ENCODE assay signal across 17 cellular contexts in genomic region chr1:193216920-193217319, GRCh38. TPM values are rescaled to one million over a fixed set of nuclear protein-coding genes. Genes with fewer than 3 reads are reported as not detected.
DNase-seq lines count a peak whose midpoint lies in the region; ATAC-seq, FAIRE-seq and TF ChIP-seq lines count a peak whose summit lies in the region.
"Had no signal": no experiment of that assay in that cellular context is flagged by ENCODE, and none has a peak within 500 bp of the region (broad histone marks: within the 10 kb centered on the region; RNA-seq: fewer than 3 reads in every experiment).

No MANE protein-coding gene starts in this region.

- H3K27me3 Mint-ChIP-seq in nephron progenitor cell (ENCODE audit: low read depth, poor library complexity): no peaks in the 10 kb centered on the region
- H3K27me3 Mint-ChIP-seq in activated CD4-positive, alpha-beta T cell treated with anti-CD3 and anti-CD28 coated beads for 36 hours: no peaks in the 10 kb centered on the region
- H3K27me3 Mint-ChIP-seq: activated CD4-positive, alpha-beta T cell treated with anti-CD3 and anti-CD28 coated beads, Interleukin-2, amount 10 ng/mL, durations not matched to agents 7 days and 5 days; dendritic cell treated with granulocyte-macrophage colony-stimulating factor and Interleukin-4, amounts not matched to agents 40 ng/mL and 50 ng/mL, for 4 days; IgD-negative memory B cell; natural killer cell treated with Interleukin-12 subunit alpha and Interleukin-12 subunit beta and Interleukin-15 and Interleukin-18, amount 100 ng/mL, for 72 hours had no signal

- peak; percentile 84 for ATAC-seq in HG03103 (IDR thresholded peaks at IDR 0.05; ENCODE audit: low read depth, unreplicated experiment)
- ATAC-seq in activated CD4-positive, alpha-beta T cell treated with anti-CD3 and anti-CD28 coated beads for 36 hours: no peak
- ATAC-seq: activated T-cell treated with anti-CD3 and anti-CD28 coated beads, Interleukin-2, amount 50 U/mL, for 72 hours; CD8-positive, alpha-beta T cell; natural killer cell treated with Interleukin-12 subunit alpha and Interleukin-12 subunit beta and Interleukin-15 and Interleukin-18, amount 100 ng/mL, for 72 hours had no signal

- H3K9me3 Mint-ChIP-seq in nephron progenitor cell: peaks cover 19% of the 10 kb centered on the region
- no peaks in the 10 kb centered on the region for H3K9me3 Mint-ChIP-seq in activated CD4-positive, alpha-beta T cell treated with anti-CD3 and anti-CD28 coated beads for 36 hours (ENCODE audit: low read depth)
- H3K9me3 Mint-ChIP-seq: activated T-cell treated with anti-CD3 and anti-CD28 coated beads, Interleukin-2, amount 50 U/mL, for 72 hours; CD8-positive, alpha-beta T cell; dendritic cell treated with granulocyte-macrophage colony-stimulating factor and Interleukin-4, amounts not matched to agents 40 ng/mL and 50 ng/mL, for 4 days; IgD-negative memory B cell; natural killer cell treated with Interleukin-12 subunit alpha and Interleukin-12 subunit beta and Interleukin-15 and Interleukin-18, amount 100 ng/mL, for 72 hours had no signal

- POLR2A ChIA-PET in activated CD4-positive, alpha-beta T cell treated with anti-CD3 and anti-CD28 coated beads for 36 hours (lab: Charles Lee): no interaction called here

- H3K27me3 ChIP-seq in ovary: no peaks in the 10 kb centered on the region

- H3K9me3 ChIP-seq in ovary: no peaks in the 10 kb centered on the region

- H3K4me1 ChIP-seq in ovary (ENCODE audit: insufficient read depth): no peaks in the 10 kb centered on the region

- WGBS in ovary, 3 donors: 89 to 95% (median 93%) methylated on average over 8 of the region's 8 CpGs

- no peaks in the 10 kb centered on the region for H3K4me1 Mint-ChIP-seq in nephron progenitor cell
- peaks cover 2% of the 10 kb centered on the region for H3K4me1 Mint-ChIP-seq in activated CD4-positive, alpha-beta T cell treated with anti-CD3 and anti-CD28 coated beads for 36 hours

- TF ChIP-seq CTCF in nephron progenitor cell (IDR thresholded peaks at IDR 0.05) (no peak), ovary (IDR thresholded peaks at IDR 0.05) (no peak)

- H3K27ac ChIP-seq in ovary: no peak overlapping the region

- H3K36me3 ChIP-seq in ovary: no peaks in the 10 kb centered on the region

- DNase-seq in GM19239 (ENCODE audit: insufficient read length, low spot score) (no peak), ecto neural progenitor cell (ENCODE audit: low spot score) (peak; percentile 53), nephron progenitor cell (no peak), SW 1271 (lab: John Stamatoyannopoulos, UW) (no peak), ovary (no peak)
- no peak for DNase-seq in activated CD4-positive, alpha-beta T cell treated with anti-CD3 and anti-CD28 coated beads for 36 hours
- DNase-seq: activated CD4-positive, alpha-beta T cell treated with anti-CD3 and anti-CD28 coated beads, Interleukin-2, amount 10 ng/mL, durations not matched to agents 7 days and 5 days; activated T-cell treated with anti-CD3 and anti-CD28 coated beads, Interleukin-2, amount 50 U/mL, for 72 hours; amygdala; CD8-positive, alpha-beta T cell; NCI-H1694 treated with DMSO at 0.1 percent for 48 hours; substantia nigra; T-helper 1 cell had no signal

- FAIRE-seq in GM19239 (lab: Jason Lieb, UNC): peak; percentile 40

- H3K4me3 Mint-ChIP-seq in nephron progenitor cell: no peak overlapping the region
- no peak overlapping the region for H3K4me3 Mint-ChIP-seq in activated CD4-positive, alpha-beta T cell treated with anti-CD3 and anti-CD28 coated beads for 36 hours
- H3K4me3 Mint-ChIP-seq: activated CD4-positive, alpha-beta T cell treated with anti-CD3 and anti-CD28 coated beads, Interleukin-2, amount 10 ng/mL, durations not matched to agents 7 days and 5 days; activated T-cell treated with anti-CD3 and anti-CD28 coated beads, Interleukin-2, amount 50 U/mL, for 72 hours; CD8-positive, alpha-beta T cell; dendritic cell treated with granulocyte-macrophage colony-stimulating factor and Interleukin-4, amounts not matched to agents 40 ng/mL and 50 ng/mL, for 4 days; IgD-negative memory B cell; natural killer cell treated with Interleukin-12 subunit alpha and Interleukin-12 subunit beta and Interleukin-15 and Interleukin-18, amount 100 ng/mL, for 72 hours had no signal

- intact Hi-C loops in ovary (cut with DNase I): no loop called here
- intact Hi-C loops in activated CD4-positive, alpha-beta T cell treated with anti-CD3 and anti-CD28 coated beads for 36 hours (cut with DNase I, micrococcal nuclease): no loop called here

- TF ChIP-seq EP300 in ovary (IDR thresholded peaks at IDR 0.05): no peak

- TF ChIP-seq POLR2A in ovary (IDR thresholded peaks at IDR 0.05): no peak

- H3K27ac Mint-ChIP-seq in nephron progenitor cell: peak overlapping the region; percentile 68
- no peak overlapping the region for H3K27ac Mint-ChIP-seq in activated CD4-positive, alpha-beta T cell treated with anti-CD3 and anti-CD28 coated beads for 36 hours
- H3K27ac Mint-ChIP-seq: activated CD4-positive, alpha-beta T cell treated with anti-CD3 and anti-CD28 coated beads, Interleukin-2, amount 10 ng/mL, durations not matched to agents 7 days and 5 days; activated T-cell treated with anti-CD3 and anti-CD28 coated beads, Interleukin-2, amount 50 U/mL, for 72 hours; CD8-positive, alpha-beta T cell; dendritic cell treated with granulocyte-macrophage colony-stimulating factor and Interleukin-4, amounts not matched to agents 40 ng/mL and 50 ng/mL, for 4 days; natural killer cell treated with Interleukin-12 subunit alpha and Interleukin-12 subunit beta and Interleukin-15 and Interleukin-18, amount 100 ng/mL, for 72 hours had no signal

- H3K36me3 Mint-ChIP-seq in nephron progenitor cell (ENCODE audit: low read depth): peaks cover 84% of the 10 kb centered on the region
- peaks cover 62% of the 10 kb centered on the region for H3K36me3 Mint-ChIP-seq in activated CD4-positive, alpha-beta T cell treated with anti-CD3 and anti-CD28 coated beads for 36 hours (ENCODE audit: low read depth)

- CTCF ChIA-PET in activated CD4-positive, alpha-beta T cell treated with anti-CD3 and anti-CD28 coated beads for 36 hours (lab: Charles Lee): no interaction called here

- no peak overlapping the region for H3K4me3 ChIP-seq in ovary

RNA-seq across cellular contexts. Expression of gene B3GALT2, which starts 30.5 kb away (rescaled TPM):
- total RNA-seq in ovary: 1 to 10 TPM; 2.5 to 8.0 (median 4.6) TPM
- 1 to 10 TPM; 2.9 to 5.9 TPM for polyA plus RNA-seq in ovary
- total RNA-seq in activated CD4-positive, alpha-beta T cell treated with anti-CD3 and anti-CD28 coated beads for 36 hours: not detected
- total RNA-seq: natural killer cell treated with Interleukin-12 subunit alpha and Interleukin-12 subunit beta and Interleukin-15 and Interleukin-18, amount 100 ng/mL, for 72 hours had no signal
